In the genomic region with DNA sequence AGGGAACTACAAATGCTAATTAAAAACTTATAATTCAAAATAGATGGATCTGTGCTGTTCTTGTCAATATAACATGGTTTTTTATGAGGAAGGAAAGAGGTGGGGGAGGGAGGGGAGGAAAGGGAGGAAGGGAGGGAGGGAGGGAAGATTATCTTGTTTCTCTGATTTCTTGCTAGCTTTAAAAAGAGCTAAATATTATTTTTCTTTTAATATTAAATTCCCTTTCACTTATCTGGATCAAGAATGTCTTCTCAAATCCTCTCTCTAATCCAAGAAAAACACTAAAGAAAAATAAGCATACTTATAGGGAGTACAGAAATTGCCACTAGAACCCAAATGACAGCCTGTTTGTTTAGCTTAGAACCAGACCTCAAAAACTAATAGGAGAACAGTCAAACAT, we compare ENCODE assay signal across 30 cellular contexts. TPM values are rescaled to one million over a fixed set of nuclear protein-coding genes. Genes with fewer than 3 reads are reported as not detected.
"Had no signal": no experiment of that assay in that cellular context is flagged by ENCODE, and none has a peak within 500 bp of the region (broad histone marks: within the 10 kb centered on the region; RNA-seq: fewer than 3 reads in every experiment).

No MANE protein-coding gene starts in this region.

- H3K4me3 ChIP-seq: pancreas, prostate gland, skin epidermis, smooth muscle cell, spleen, suprapubic skin, thoracic aorta, thyroid gland, tibial nerve, upper lobe of left lung, vagina had no signal

- H3K4me1 ChIP-seq: pancreas, prostate gland, spleen, suprapubic skin, thyroid gland, upper lobe of left lung, vagina had no signal

- H3K27ac ChIP-seq: neutrophil, pancreas, prostate gland, skin epidermis, spleen, suprapubic skin, thoracic aorta, thyroid gland, tibial nerve, upper lobe of left lung, vagina had no signal

- FAIRE-seq: pancreas, urothelium cell line had no signal

- H3K27me3 ChIP-seq: neutrophil, pancreas, spleen, suprapubic skin, thyroid gland, tibial nerve, upper lobe of left lung, vagina had no signal

- ATAC-seq: naive thymus-derived CD8-positive, alpha-beta T cell; natural killer cell treated with Interleukin-12 subunit alpha and Interleukin-12 subunit beta and Interleukin-15 and Interleukin-18, amount 100 ng/mL, for 72 hours; pancreas; right cardiac atrium; stimulated activated memory B cell treated with anti-CD40 and anti-IgM and Interleukin-4, amounts not matched to agents 10 μg/mL and 1 μg/mL and 100 μg/mL, for 72 hours; stimulated activated naive CD8-positive, alpha-beta T cell treated with anti-CD3 and anti-CD28 coated beads, Interleukin-15, amount 100 ng/mL, for 72 hours; stimulated activated naive CD8-positive, alpha-beta T cell treated with anti-CD3 and anti-CD28 coated beads, Interleukin-15, Interleukin-2, amounts not matched to agents 100 U/mL and 50 U/mL, for 24 hours had no signal

- H3K36me3 ChIP-seq: neutrophil, pancreas, prostate gland, spleen, suprapubic skin, thoracic aorta, thyroid gland, tibial nerve, upper lobe of left lung, vagina had no signal

- H3K9me3 ChIP-seq: neutrophil, pancreas, prostate gland, spleen, suprapubic skin, thoracic aorta, thyroid gland, tibial nerve, upper lobe of left lung, vagina had no signal

- DNase-seq: naive thymus-derived CD8-positive, alpha-beta T cell; nephron progenitor cell; nucleus accumbens; pancreas; right cardiac atrium; spleen; stimulated activated CD4-positive, alpha-beta T cell treated with anti-CD3 and anti-CD28 coated beads, Interleukin-12 subunit alpha, Interleukin-12 subunit beta, amount 100 ng/mL, for 4 hours; stimulated activated CD4-positive, alpha-beta T cell treated with anti-CD3 and anti-CD28 coated beads, Interleukin-1b, Interleukin-23, amount 100 ng/mL, for 48 hours; stimulated activated CD4-positive, alpha-beta T cell treated with anti-CD3 and anti-CD28 coated beads, Interleukin-4, amount 100 ng/mL, for 1 hour; stimulated activated CD4-positive, alpha-beta T cell treated with anti-CD3 and anti-CD28 coated beads, Interleukin-4, amount 100 ng/mL, for 4 hours; stimulated activated CD8-positive, alpha-beta memory T cell treated with anti-CD3 and anti-CD28 coated beads, Interleukin-4, amount 100 ng/mL, for 48 hours; stimulated activated naive CD4-positive, alpha-beta T cell; stimulated activated naive CD8-positive, alpha-beta T cell treated with anti-CD3 and anti-CD28 coated beads, Interleukin-15, amount 100 ng/mL, for 72 hours; stimulated activated naive CD8-positive, alpha-beta T cell treated with anti-CD3 and anti-CD28 coated beads, Interleukin-15, Interleukin-2, amounts not matched to agents 100 U/mL and 50 U/mL, for 24 hours; substantia nigra; thyroid gland; trophoblast cell; upper lobe of left lung had no signal

- H3K4me2 ChIP-seq: smooth muscle cell had no signal

RNA-seq across cellular contexts. Expression of a gene that starts 55.2 kb away (rescaled TPM):
- total RNA-seq: pulmonary artery endothelial cell had no signal
